17 cellular contexts compared by ENCODE assay signal in the genomic region with DNA sequence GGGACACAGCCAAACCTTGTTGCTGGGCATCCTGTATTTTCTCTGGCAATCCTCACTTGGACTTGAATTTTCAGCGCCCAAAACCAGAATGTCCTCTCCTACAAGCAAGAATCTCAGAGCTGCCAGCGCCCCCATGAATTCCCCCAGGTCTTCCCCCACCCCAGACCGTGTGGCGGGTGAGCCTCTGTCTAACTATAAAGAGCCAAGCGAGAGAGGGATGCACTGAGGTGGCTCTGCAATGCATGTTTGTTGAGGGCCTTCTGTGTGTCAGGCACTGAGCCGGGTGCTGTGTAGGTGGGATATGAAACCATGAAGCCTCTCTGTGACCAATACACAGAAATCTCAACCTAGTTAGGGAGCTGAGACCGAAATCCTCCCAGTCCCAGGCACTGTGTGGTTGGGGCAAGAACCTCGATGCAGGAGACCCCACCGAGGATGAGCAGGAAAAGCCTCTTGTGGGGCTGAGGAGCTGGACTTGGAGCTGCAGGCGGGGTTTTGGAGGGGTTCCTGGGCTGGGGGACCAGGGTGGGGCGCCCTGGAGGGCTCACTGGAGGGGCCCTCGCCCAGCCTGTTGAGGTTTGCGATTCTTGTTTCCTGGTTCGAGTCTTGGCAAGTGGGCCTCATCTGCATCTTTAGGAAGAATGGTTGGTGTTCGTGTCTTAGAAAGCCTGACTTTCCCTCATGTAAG. TPM values are rescaled to one million over a fixed set of nuclear protein-coding genes. Genes with fewer than 3 reads are reported as not detected.
"Had no signal": no experiment of that assay in that cellular context is flagged by ENCODE, and none has a peak within 500 bp of the region (broad histone marks: within the 10 kb centered on the region; RNA-seq: fewer than 3 reads in every experiment).

No MANE protein-coding gene starts in this region.

- H3K4me1 ChIP-seq: esophagus muscularis mucosa, testis had no signal

- H3K9me3 ChIP-seq: esophagus muscularis mucosa, testis had no signal

- DNase-seq: anterior cingulate cortex; mammary epithelial cell; occipital lobe; SIG-M5; stimulated activated CD4-positive, alpha-beta T cell treated with anti-CD3 and anti-CD28 coated beads, Interleukin-2, amount 100 ng/mL, for 48 hours; testis had no signal

- H3K4me3 Mint-ChIP-seq: activated naive CD4-positive, alpha-beta T cell treated with anti-CD3 and anti-CD28 coated beads, Interleukin-2, amount 50 U/mL, for 24 hours; nephron; stimulated activated naive CD8-positive, alpha-beta T cell treated with anti-CD3 and anti-CD28 coated beads, Interleukin-15, Interleukin-2, amounts not matched to agents 100 ng/mL and 50 ng/mL, for 24 hours had no signal

- H3K4me3 ChIP-seq: esophagus muscularis mucosa, testis had no signal

- H3K27me3 ChIP-seq: esophagus muscularis mucosa, testis had no signal

- H3K9me3 Mint-ChIP-seq: activated naive CD4-positive, alpha-beta T cell treated with anti-CD3 and anti-CD28 coated beads, Interleukin-2, amount 50 U/mL, for 24 hours; nephron; stimulated activated naive CD8-positive, alpha-beta T cell treated with anti-CD3 and anti-CD28 coated beads, Interleukin-15, Interleukin-2, amounts not matched to agents 100 ng/mL and 50 ng/mL, for 24 hours had no signal

- H3K27me3 Mint-ChIP-seq: activated naive CD4-positive, alpha-beta T cell treated with anti-CD3 and anti-CD28 coated beads, Interleukin-2, amount 50 U/mL, for 24 hours; stimulated activated naive CD8-positive, alpha-beta T cell treated with anti-CD3 and anti-CD28 coated beads, Interleukin-15, Interleukin-2, amounts not matched to agents 100 ng/mL and 50 ng/mL, for 24 hours had no signal

- H3K36me3 Mint-ChIP-seq: activated naive CD4-positive, alpha-beta T cell treated with anti-CD3 and anti-CD28 coated beads, Interleukin-2, amount 50 U/mL, for 24 hours had no signal

- H3K27ac Mint-ChIP-seq: activated naive CD4-positive, alpha-beta T cell treated with anti-CD3 and anti-CD28 coated beads, Interleukin-2, amount 50 U/mL, for 24 hours; stimulated activated naive CD8-positive, alpha-beta T cell treated with anti-CD3 and anti-CD28 coated beads, Interleukin-15, Interleukin-2, amounts not matched to agents 100 ng/mL and 50 ng/mL, for 24 hours had no signal

- H3K27ac ChIP-seq: esophagus muscularis mucosa, testis had no signal

RNA-seq across cellular contexts. Expression of a gene that starts 12.4 kb away (rescaled TPM):
- total RNA-seq: activated CD8-positive, alpha-beta memory T cell treated with anti-CD3 and anti-CD28 coated beads for 36 hours; cerebellum; dermis microvascular lymphatic vessel endothelial cell; esophagus muscularis mucosa; mammary epithelial cell; occipital lobe; pulmonary artery endothelial cell; ureter had no signal

RNA-seq across cellular contexts. Expression of a gene that starts 23.5 kb away (rescaled TPM):
- total RNA-seq: activated CD8-positive, alpha-beta memory T cell treated with anti-CD3 and anti-CD28 coated beads for 36 hours; dermis microvascular lymphatic vessel endothelial cell; mammary epithelial cell; T-helper 2 cell treated with Interferon-gamma antibody and Interleukin-4, amounts not matched to agents 100 ng/mL and 5 ng/mL, for 36 hours had no signal

RNA-seq across cellular contexts. Expression of a gene that starts 40.5 kb away (rescaled TPM):
- total RNA-seq: dermis microvascular lymphatic vessel endothelial cell; fibroblast of villous mesenchyme; mammary epithelial cell; pulmonary artery endothelial cell; T-helper 2 cell treated with Interferon-gamma antibody and Interleukin-4, amounts not matched to agents 100 ng/mL and 5 ng/mL, for 36 hours; ureter had no signal
